2 cellular contexts compared by ENCODE assay signal in the genomic region with DNA sequence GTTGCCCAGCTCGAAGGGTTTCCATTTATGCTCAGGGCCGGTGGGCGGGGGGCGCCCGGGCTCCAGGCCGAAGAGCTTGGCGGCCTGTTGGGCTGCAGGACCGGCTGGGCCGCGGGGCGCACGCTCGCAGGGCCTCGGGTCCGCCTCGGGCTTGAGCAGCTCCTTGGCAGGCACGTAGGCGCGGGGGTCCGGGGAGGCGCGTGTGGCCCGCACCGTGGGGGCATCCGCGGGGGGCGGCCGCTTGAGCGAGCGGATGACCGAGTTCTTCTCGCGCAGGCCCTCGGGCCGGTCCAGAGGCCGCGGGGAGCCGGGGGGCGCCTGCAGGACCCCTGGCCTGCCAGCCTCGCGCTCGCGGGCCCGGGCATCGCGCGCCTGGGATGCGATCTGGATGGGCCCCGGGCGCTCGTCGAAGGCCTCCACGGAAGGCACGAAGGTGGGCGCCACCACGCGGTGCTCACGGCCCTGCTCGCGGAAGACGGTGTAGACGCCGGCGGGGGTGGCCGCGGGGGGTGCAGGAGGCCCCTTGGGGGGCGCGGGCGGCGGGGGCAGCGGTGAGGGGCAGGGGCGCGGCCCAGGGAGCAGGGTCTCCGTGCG.
TF ChIP-seq lines count a peak whose summit lies in the region.

No MANE protein-coding gene starts in this region.

TF ChIP-seq in SK-N-SH, 30 proteins besides CTCF, POLR2A, EP300 and RAD21 (continued from another document):
- TF ChIP-seq, protein P1, sequence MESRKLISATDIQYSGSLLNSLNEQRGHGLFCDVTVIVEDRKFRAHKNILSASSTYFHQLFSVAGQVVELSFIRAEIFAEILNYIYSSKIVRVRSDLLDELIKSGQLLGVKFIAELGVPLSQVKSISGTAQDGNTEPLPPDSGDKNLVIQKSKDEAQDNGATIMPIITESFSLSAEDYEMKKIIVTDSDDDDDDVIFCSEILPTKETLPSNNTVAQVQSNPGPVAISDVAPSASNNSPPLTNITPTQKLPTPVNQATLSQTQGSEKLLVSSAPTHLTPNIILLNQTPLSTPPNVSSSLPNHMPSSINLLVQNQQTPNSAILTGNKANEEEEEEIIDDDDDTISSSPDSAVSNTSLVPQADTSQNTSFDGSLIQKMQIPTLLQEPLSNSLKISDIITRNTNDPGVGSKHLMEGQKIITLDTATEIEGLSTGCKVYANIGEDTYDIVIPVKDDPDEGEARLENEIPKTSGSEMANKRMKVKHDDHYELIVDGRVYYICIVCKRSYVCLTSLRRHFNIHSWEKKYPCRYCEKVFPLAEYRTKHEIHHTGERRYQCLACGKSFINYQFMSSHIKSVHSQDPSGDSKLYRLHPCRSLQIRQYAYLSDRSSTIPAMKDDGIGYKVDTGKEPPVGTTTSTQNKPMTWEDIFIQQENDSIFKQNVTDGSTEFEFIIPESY (IDR thresholded peaks at IDR 0.05; ENCODE audit: borderline replicate concordance, low read depth) = no peak
- TF ChIP-seq NRF1 (IDR thresholded peaks at IDR 0.05; ENCODE audit: low read depth, low read length) (no peak), POLR2AphosphoS5 (IDR thresholded peaks at IDR 0.05; ENCODE audit: low read depth, low read length) (no peak), TAF1 (IDR thresholded peaks at IDR 0.05; ENCODE audit: borderline replicate concordance, low read depth, low read length) (no peak), NFIC (IDR thresholded peaks at IDR 0.05; ENCODE audit: borderline replicate concordance) (no peak), EZH2phosphoT487 (IDR thresholded peaks at IDR 0.05; ENCODE audit: borderline replicate concordance, low read depth) (no peak), SIN3A (IDR thresholded peaks at IDR 0.05; ENCODE audit: borderline replicate concordance, low read depth, low read length) (no peak), FOXM1 (IDR thresholded peaks at IDR 0.05; ENCODE audit: low read depth) (no peak), MXI1 (IDR thresholded peaks at IDR 0.05; ENCODE audit: low read depth, low read length) (no peak), GATA2 (CRISPR knock-in tag; IDR thresholded peaks at IDR 0.05) (no peak), RFX5 (IDR thresholded peaks at IDR 0.05; ENCODE audit: low read length) (no peak), CHD2 (IDR thresholded peaks at IDR 0.05; ENCODE audit: low read length, partially characterized antibody) (no peak), JUND (IDR thresholded peaks at IDR 0.05) (no peak), GABPA (IDR thresholded peaks at IDR 0.05; ENCODE audit: low read depth) (no peak)
- TF ChIP-seq, protein P2, sequence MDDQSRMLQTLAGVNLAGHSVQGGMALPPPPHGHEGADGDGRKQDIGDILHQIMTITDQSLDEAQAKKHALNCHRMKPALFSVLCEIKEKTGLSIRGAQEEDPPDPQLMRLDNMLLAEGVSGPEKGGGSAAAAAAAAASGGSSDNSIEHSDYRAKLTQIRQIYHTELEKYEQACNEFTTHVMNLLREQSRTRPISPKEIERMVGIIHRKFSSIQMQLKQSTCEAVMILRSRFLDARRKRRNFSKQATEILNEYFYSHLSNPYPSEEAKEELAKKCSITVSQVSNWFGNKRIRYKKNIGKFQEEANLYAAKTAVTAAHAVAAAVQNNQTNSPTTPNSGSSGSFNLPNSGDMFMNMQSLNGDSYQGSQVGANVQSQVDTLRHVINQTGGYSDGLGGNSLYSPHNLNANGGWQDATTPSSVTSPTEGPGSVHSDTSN (IDR thresholded peaks at IDR 0.05) = no peak
- TF ChIP-seq, protein P3, sequence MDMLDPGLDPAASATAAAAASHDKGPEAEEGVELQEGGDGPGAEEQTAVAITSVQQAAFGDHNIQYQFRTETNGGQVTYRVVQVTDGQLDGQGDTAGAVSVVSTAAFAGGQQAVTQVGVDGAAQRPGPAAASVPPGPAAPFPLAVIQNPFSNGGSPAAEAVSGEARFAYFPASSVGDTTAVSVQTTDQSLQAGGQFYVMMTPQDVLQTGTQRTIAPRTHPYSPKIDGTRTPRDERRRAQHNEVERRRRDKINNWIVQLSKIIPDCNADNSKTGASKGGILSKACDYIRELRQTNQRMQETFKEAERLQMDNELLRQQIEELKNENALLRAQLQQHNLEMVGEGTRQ (IDR thresholded peaks at IDR 0.05; ENCODE audit: borderline replicate concordance, low read depth, low read length) = no peak
- TF ChIP-seq, protein P4, sequence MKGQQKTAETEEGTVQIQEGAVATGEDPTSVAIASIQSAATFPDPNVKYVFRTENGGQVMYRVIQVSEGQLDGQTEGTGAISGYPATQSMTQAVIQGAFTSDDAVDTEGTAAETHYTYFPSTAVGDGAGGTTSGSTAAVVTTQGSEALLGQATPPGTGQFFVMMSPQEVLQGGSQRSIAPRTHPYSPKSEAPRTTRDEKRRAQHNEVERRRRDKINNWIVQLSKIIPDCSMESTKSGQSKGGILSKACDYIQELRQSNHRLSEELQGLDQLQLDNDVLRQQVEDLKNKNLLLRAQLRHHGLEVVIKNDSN (IDR thresholded peaks at IDR 0.05; ENCODE audit: borderline replicate concordance, low read depth) = no peak
- TF ChIP-seq, protein P5, sequence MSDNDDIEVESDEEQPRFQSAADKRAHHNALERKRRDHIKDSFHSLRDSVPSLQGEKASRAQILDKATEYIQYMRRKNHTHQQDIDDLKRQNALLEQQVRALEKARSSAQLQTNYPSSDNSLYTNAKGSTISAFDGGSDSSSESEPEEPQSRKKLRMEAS (IDR thresholded peaks at IDR 0.05; ENCODE audit: low read depth) = no peak

TF ChIP-seq in SK-N-SH treated with all-trans-retinoic acid at 6 μM for 48 hours, 23 proteins besides CTCF, POLR2A, EP300 and RAD21:
- TF ChIP-seq, protein P6, sequence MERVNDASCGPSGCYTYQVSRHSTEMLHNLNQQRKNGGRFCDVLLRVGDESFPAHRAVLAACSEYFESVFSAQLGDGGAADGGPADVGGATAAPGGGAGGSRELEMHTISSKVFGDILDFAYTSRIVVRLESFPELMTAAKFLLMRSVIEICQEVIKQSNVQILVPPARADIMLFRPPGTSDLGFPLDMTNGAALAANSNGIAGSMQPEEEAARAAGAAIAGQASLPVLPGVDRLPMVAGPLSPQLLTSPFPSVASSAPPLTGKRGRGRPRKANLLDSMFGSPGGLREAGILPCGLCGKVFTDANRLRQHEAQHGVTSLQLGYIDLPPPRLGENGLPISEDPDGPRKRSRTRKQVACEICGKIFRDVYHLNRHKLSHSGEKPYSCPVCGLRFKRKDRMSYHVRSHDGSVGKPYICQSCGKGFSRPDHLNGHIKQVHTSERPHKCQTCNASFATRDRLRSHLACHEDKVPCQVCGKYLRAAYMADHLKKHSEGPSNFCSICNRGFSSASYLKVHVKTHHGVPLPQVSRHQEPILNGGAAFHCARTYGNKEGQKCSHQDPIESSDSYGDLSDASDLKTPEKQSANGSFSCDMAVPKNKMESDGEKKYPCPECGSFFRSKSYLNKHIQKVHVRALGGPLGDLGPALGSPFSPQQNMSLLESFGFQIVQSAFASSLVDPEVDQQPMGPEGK (CRISPR knock-in tag; IDR thresholded peaks at IDR 0.05; ENCODE audit: borderline replicate concordance) = no peak
- TF ChIP-seq, protein P7, sequence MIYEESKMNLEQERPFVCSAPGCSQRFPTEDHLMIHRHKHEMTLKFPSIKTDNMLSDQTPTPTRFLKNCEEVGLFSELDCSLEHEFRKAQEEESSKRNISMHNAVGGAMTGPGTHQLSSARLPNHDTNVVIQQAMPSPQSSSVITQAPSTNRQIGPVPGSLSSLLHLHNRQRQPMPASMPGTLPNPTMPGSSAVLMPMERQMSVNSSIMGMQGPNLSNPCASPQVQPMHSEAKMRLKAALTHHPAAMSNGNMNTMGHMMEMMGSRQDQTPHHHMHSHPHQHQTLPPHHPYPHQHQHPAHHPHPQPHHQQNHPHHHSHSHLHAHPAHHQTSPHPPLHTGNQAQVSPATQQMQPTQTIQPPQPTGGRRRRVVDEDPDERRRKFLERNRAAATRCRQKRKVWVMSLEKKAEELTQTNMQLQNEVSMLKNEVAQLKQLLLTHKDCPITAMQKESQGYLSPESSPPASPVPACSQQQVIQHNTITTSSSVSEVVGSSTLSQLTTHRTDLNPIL (CRISPR knock-in tag; IDR thresholded peaks at IDR 0.05; ENCODE audit: low read depth) = no peak
- no peak for TF ChIP-seq TOX (CRISPR knock-in tag; IDR thresholded peaks at IDR 0.05; ENCODE audit: borderline replicate concordance)
- no peak for TF ChIP-seq ZC3H10 (CRISPR knock-in tag; IDR thresholded peaks at IDR 0.05)
- TF ChIP-seq, protein P8, sequence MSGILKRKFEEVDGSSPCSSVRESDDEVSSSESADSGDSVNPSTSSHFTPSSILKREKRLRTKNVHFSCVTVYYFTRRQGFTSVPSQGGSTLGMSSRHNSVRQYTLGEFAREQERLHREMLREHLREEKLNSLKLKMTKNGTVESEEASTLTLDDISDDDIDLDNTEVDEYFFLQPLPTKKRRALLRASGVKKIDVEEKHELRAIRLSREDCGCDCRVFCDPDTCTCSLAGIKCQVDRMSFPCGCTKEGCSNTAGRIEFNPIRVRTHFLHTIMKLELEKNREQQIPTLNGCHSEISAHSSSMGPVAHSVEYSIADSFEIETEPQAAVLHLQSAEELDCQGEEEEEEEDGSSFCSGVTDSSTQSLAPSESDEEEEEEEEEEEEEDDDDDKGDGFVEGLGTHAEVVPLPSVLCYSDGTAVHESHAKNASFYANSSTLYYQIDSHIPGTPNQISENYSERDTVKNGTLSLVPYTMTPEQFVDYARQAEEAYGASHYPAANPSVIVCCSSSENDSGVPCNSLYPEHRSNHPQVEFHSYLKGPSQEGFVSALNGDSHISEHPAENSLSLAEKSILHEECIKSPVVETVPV (CRISPR knock-in tag; IDR thresholded peaks at IDR 0.05) = no peak
- no peak for TF ChIP-seq ZNF8 (CRISPR knock-in tag; IDR thresholded peaks at IDR 0.05)
- TF ChIP-seq RARB (CRISPR knock-in tag; IDR thresholded peaks at IDR 0.05) = no peak
- TF ChIP-seq ISL1 (CRISPR knock-in tag; IDR thresholded peaks at IDR 0.05) = no peak
- TF ChIP-seq PPARA (CRISPR knock-in tag; IDR thresholded peaks at IDR 0.05; ENCODE audit: borderline replicate concordance) = no peak
- TF ChIP-seq OSR1 (CRISPR knock-in tag; IDR thresholded peaks at IDR 0.05) = no peak
- no peak for TF ChIP-seq SNAI2 (CRISPR knock-in tag; IDR thresholded peaks at IDR 0.05)
- no peak for TF ChIP-seq BACH2 (CRISPR knock-in tag; IDR thresholded peaks at IDR 0.05; ENCODE audit: borderline replicate concordance)
- TF ChIP-seq ZNF70 (CRISPR knock-in tag; IDR thresholded peaks at IDR 0.05) = no peak
- TF ChIP-seq ZFP3 (CRISPR knock-in tag; IDR thresholded peaks at IDR 0.05) = no peak
- no peak for TF ChIP-seq GLIS3 (CRISPR knock-in tag; IDR thresholded peaks at IDR 0.05)
- TF ChIP-seq, protein P9, sequence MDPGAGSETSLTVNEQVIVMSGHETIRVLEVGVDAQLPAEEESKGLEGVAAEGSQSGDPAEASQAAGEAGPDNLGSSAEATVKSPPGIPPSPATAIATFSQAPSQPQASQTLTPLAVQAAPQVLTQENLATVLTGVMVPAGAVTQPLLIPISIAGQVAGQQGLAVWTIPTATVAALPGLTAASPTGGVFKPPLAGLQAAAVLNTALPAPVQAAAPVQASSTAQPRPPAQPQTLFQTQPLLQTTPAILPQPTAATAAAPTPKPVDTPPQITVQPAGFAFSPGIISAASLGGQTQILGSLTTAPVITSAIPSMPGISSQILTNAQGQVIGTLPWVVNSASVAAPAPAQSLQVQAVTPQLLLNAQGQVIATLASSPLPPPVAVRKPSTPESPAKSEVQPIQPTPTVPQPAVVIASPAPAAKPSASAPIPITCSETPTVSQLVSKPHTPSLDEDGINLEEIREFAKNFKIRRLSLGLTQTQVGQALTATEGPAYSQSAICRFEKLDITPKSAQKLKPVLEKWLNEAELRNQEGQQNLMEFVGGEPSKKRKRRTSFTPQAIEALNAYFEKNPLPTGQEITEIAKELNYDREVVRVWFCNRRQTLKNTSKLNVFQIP (CRISPR knock-in tag; IDR thresholded peaks at IDR 0.05; ENCODE audit: borderline replicate concordance, low read depth) = no peak
- TF ChIP-seq ZFP30 (CRISPR knock-in tag; IDR thresholded peaks at IDR 0.05) = no peak
- no peak for TF ChIP-seq ZNF565 (CRISPR knock-in tag; conservative IDR thresholded peaks at IDR 0.05; ENCODE audit: low read depth)
- no peak for TF ChIP-seq CSDC2 (CRISPR knock-in tag; IDR thresholded peaks at IDR 0.05)
